Comparison of ENCODE assay signal across 11 cellular contexts in genomic region chr4:54281060-54281781, GRCh38. TPM values are rescaled to one million over a fixed set of nuclear protein-coding genes. Genes with fewer than 3 reads are reported as not detected.
DNase-seq lines count a peak whose midpoint lies in the region; ATAC-seq and TF ChIP-seq lines count a peak whose summit lies in the region.
"Had no signal": no experiment of that assay in that cellular context is flagged by ENCODE, and none has a peak within 500 bp of the region (broad histone marks: within the 10 kb centered on the region; RNA-seq: fewer than 3 reads in every experiment).

No MANE protein-coding gene starts in this region.

- no peak overlapping the region for H3K4me3 Mint-ChIP-seq in T-cell
- H3K4me3 Mint-ChIP-seq: natural killer cell treated with Interleukin-12 subunit alpha and Interleukin-12 subunit beta and Interleukin-15 and Interleukin-18, amount 100 ng/mL, for 72 hours had no signal

- no peak for TF ChIP-seq CTCF in BE2C (IDR thresholded peaks at IDR 0.05; ENCODE audit: low read depth, low read length)

- peaks cover 8 to 22% of the 10 kb centered on the region in 2 donors for H3K27me3 Mint-ChIP-seq in T-cell

- no peaks in the 10 kb centered on the region for H3K36me3 Mint-ChIP-seq in T-cell

- ATAC-seq in T-cell (replicated peaks in 1 of 4), result no peak
- ATAC-seq in GM19324 (IDR thresholded peaks at IDR 0.05; ENCODE audit: low FRiP score, unreplicated experiment), result no peak
- ATAC-seq: activated naive CD4-positive, alpha-beta T cell treated with anti-CD3 and anti-CD28 coated beads, Interleukin-2, amount 50 U/mL, for 72 hours; natural killer cell treated with Interleukin-12 subunit alpha and Interleukin-12 subunit beta and Interleukin-15 and Interleukin-18, amount 100 ng/mL, for 72 hours had no signal

- CTCF ChIA-PET in T-cell (lab: Charles Lee), result no interaction called here

- no peaks in the 10 kb centered on the region for H3K4me1 Mint-ChIP-seq in T-cell

- H3K27ac Mint-ChIP-seq in T-cell, result no peak overlapping the region
- H3K27ac Mint-ChIP-seq: activated naive CD4-positive, alpha-beta T cell treated with anti-CD3 and anti-CD28 coated beads, Interleukin-2, amount 50 U/mL, for 72 hours; natural killer cell treated with Interleukin-12 subunit alpha and Interleukin-12 subunit beta and Interleukin-15 and Interleukin-18, amount 100 ng/mL, for 72 hours had no signal

- in situ Hi-C loops in ACHN (cut with HindIII; ENCODE audit: low pct_ligation_motif_present, low pct_unique_long_range_greater_than_20kb, low sequenced_read_pairs), result no loop called here

- 7 to 19% methylated on average over 7 of the region's 7 CpGs for WGBS in esophagus, 2 donors
- WGBS in mesodermal cell (ENCODE audit: insufficient coverage in 2 of 2), 2 experiments, result 91 to 92% methylated on average over 4 of the region's 7 CpGs

- peaks cover 5 to 25% (median 18%) of the 10 kb centered on the region in 3 donors for H3K9me3 Mint-ChIP-seq in T-cell

- DNase-seq in ACHN (peak; percentile 39), NCI-H446 treated with DMSO at 0.1 percent for 48 hours (lab: John Stamatoyannopoulos, UW) (peak; percentile 2), putamen (ENCODE audit: low spot score) (no peak), T-cell (no peak), BE2C (no peak)

- H3K27me3 ChIP-seq in esophagus (ENCODE audit: control insufficient read depth in 1 of 2, insufficient read depth in 2 of 2, low read length in 2 of 2) (no peaks in the 10 kb centered on the region), BE2C (peaks cover 8% of the 10 kb centered on the region; the same call in 1 of the 2 replicates)
- H3K27me3 ChIP-seq: BLaER1 treated with 17β-estradiol and CSF1 and Interleukin-3, amounts not matched to agents 10 nM and 100 nM had no signal

- H3K27ac ChIP-seq in esophagus (ENCODE audit: low read depth in 2 of 2, low read length in 1 of 2) (peak overlapping the region; percentile 24 to 56), mesodermal cell (ENCODE audit: low read depth, low read length, severe bottlenecking) (peak overlapping the region; percentile 32)
- H3K27ac ChIP-seq: BLaER1 treated with 17β-estradiol and CSF1 and Interleukin-3, amounts not matched to agents 10 nM and 100 nM had no signal

- H3K4me3 ChIP-seq in esophagus (ENCODE audit: low read depth in 1 of 2, low read length in 2 of 2) (no peak overlapping the region), mesodermal cell (ENCODE audit: extremely low read depth, insufficient read depth, low read length, poor library complexity, severe bottlenecking) (no peak overlapping the region), BE2C (ENCODE audit: low read depth, low read length) (no peak overlapping the region)
- H3K4me3 ChIP-seq: BLaER1 treated with 17β-estradiol and CSF1 and Interleukin-3, amounts not matched to agents 10 nM and 100 nM had no signal

- H3K9me3 ChIP-seq in esophagus (ENCODE audit: control insufficient read depth in 2 of 2, insufficient read depth in 1 of 2, low read depth in 1 of 2, low read length in 1 of 2) (peaks cover 0 to 3% of the 10 kb centered on the region in 2 donors), mesodermal cell (ENCODE audit: control insufficient read depth, low read length) (peaks cover 13% of the 10 kb centered on the region), BE2C (no peaks in the 10 kb centered on the region)

- H3K36me3 ChIP-seq in esophagus (ENCODE audit: control insufficient read depth in 2 of 2, insufficient read depth in 2 of 2, low read length in 1 of 2) (no peaks in the 10 kb centered on the region), mesodermal cell (ENCODE audit: control insufficient read depth, insufficient read depth, low read length) (peaks cover 87% of the 10 kb centered on the region), BE2C (no peaks in the 10 kb centered on the region)
- H3K36me3 ChIP-seq: BLaER1 treated with 17β-estradiol and CSF1 and Interleukin-3, amounts not matched to agents 10 nM and 100 nM had no signal

- peaks cover 0 to 1% of the 10 kb centered on the region in 2 donors for H3K4me1 ChIP-seq in esophagus (ENCODE audit: control insufficient read depth in 2 of 2, insufficient read depth in 2 of 2, low read length in 1 of 2)
- peaks cover 4% of the 10 kb centered on the region for H3K4me1 ChIP-seq in mesodermal cell (ENCODE audit: control insufficient read depth, insufficient read depth, low read length, poor library complexity, severe bottlenecking)
- no peaks in the 10 kb centered on the region for H3K4me1 ChIP-seq in BE2C

- POLR2A ChIA-PET in T-cell (lab: Charles Lee), result no interaction called here

RNA-seq across cellular contexts. Expression of gene PDGFRA, which starts 52.1 kb away (rescaled TPM):
- polyA plus RNA-seq in esophagus, result 1 to 10 TPM; 3.9 to 7.4 TPM
- polyA plus RNA-seq in mesodermal cell (2013, experiment 1 of 2), result 55.4 TPM
- 66.1 TPM for polyA plus RNA-seq in mesodermal cell (2013, experiment 2 of 2)
- total RNA-seq in T-cell, result under 1 TPM in 3 of 5 donors, not detected in 2; 0.29 to 0.39 (median 0.32) TPM
- 0.62 TPM for polyA plus RNA-seq in BE2C (2012; ENCODE audit: insufficient read depth, insufficient read length, low read depth)

Comparison
In these comparisons a context has a peak if more than half of its experiments do, and no peak if none do; other contexts are left out.
1. DNase-seq: peak in ACHN (single experiment) and NCI-H446 treated with DMSO at 0.1 percent for 48 hours (single experiment); none in putamen (single experiment), T-cell (0 of 34) and BE2C (single experiment).